14 cellular contexts compared by ENCODE assay signal in the genomic region with DNA sequence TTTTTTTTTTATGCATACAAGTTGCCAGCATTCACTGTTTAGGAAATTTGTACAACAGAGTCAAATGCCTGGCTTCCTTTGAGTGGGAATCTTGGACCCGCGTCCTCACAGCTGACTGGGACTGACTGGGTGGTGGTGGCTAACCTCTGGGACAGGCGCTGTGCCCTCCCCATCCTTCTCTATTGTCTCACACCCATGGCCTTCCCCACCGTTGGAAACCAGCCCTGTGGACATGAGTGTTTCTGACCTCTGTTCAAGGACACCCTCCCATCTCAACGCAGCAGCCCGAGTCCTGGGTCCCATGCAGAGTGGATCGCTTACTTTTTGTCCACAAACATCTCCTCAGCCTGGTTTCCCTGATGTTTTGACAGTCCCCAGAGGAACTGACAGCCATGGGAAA.
DNase-seq lines count a peak whose midpoint lies in the region; ATAC-seq and TF ChIP-seq lines count a peak whose summit lies in the region.
"Had no signal": no experiment of that assay in that cellular context is flagged by ENCODE, and none has a peak within 500 bp of the region (broad histone marks: within the 10 kb centered on the region; RNA-seq: fewer than 3 reads in every experiment).

No MANE protein-coding gene starts in this region.

- H3K4me3 ChIP-seq in adrenal gland = no peak overlapping the region
- H3K4me3 ChIP-seq in gastroesophageal sphincter = no peak overlapping the region
- peak overlapping the region in 1 of 2 donors; percentile 22 for H3K4me3 ChIP-seq in muscle layer of duodenum (ENCODE audit: low read depth in 1 of 2, low read length in 2 of 2)
- no peak overlapping the region for H3K4me3 ChIP-seq in stomach

- no peak for TF ChIP-seq POLR2A in adrenal gland (IDR thresholded peaks at IDR 0.05)
- TF ChIP-seq POLR2A in gastroesophageal sphincter (IDR thresholded peaks at IDR 0.05) = no peak
- TF ChIP-seq POLR2A in stomach (IDR thresholded peaks at IDR 0.05) = no peak

- TF ChIP-seq EP300 in gastroesophageal sphincter (IDR thresholded peaks at IDR 0.05) = no peak
- TF ChIP-seq EP300 in stomach (IDR thresholded peaks at IDR 0.05) = no peak

- H3K4me3 Mint-ChIP-seq in T-helper 17 cell = no peak overlapping the region
- H3K4me3 Mint-ChIP-seq: WTC11 had no signal

- ATAC-seq in gastroesophageal sphincter (no peak), T-helper 17 cell (no peak)
- ATAC-seq: left colon had no signal

- H3K36me3 Mint-ChIP-seq in T-helper 17 cell (ENCODE audit: low read depth) = peaks cover 12% of the 10 kb centered on the region
- H3K36me3 Mint-ChIP-seq: WTC11 had no signal

- peaks cover 32 to 55% of the 10 kb centered on the region in 2 donors for H3K4me1 ChIP-seq in adrenal gland (replicated peaks in 1 of 2)
- peaks cover 8 to 76% (median 53%) of the 10 kb centered on the region in 3 donors for H3K4me1 ChIP-seq in gastroesophageal sphincter
- peaks cover 28 to 74% of the 10 kb centered on the region in 2 donors for H3K4me1 ChIP-seq in muscle layer of duodenum (ENCODE audit: control insufficient read depth in 1 of 2, insufficient read depth in 2 of 2, low read length in 2 of 2)
- peaks cover 40 to 86% (median 60%) of the 10 kb centered on the region in 4 donors for H3K4me1 ChIP-seq in stomach

- no peaks in the 10 kb centered on the region for H3K27me3 Mint-ChIP-seq in T-helper 17 cell

- DNase-seq in adrenal gland (peak in 6 of 7 donors; percentile 53 to 77 (median 66)), stomach (no peak), NCI-H1930 (lab: John Stamatoyannopoulos, UW) (no peak), T-helper 17 cell (no peak), putamen (ENCODE audit: low spot score) (no peak)
- DNase-seq in activated CD8-positive, alpha-beta memory T cell treated with anti-CD3 and anti-CD28 coated beads for 24 hours = no peak
- DNase-seq: activated naive CD4-positive, alpha-beta T cell treated with Interleukin-2 at 50 U/mL for 16 hours; Kasumi-1; left colon; NCI-H1417 treated with DMSO at 0.1 percent for 48 hours; occipital lobe had no signal

- H3K27me3 ChIP-seq in adrenal gland = no peaks in the 10 kb centered on the region
- H3K27me3 ChIP-seq in gastroesophageal sphincter = no peaks in the 10 kb centered on the region
- no peaks in the 10 kb centered on the region for H3K27me3 ChIP-seq in muscle layer of duodenum (ENCODE audit: low read depth, low read length)
- H3K27me3 ChIP-seq in stomach = no peaks in the 10 kb centered on the region

- H3K27ac Mint-ChIP-seq in T-helper 17 cell = no peak overlapping the region

- intact Hi-C loops in adrenal gland (cut with DNase I) (no loop called here), stomach (cut with DNase I; ENCODE audit: low total_unique reads) (no loop called here)

- peaks cover 0 to 11% of the 10 kb centered on the region in 2 donors for H3K36me3 ChIP-seq in adrenal gland (replicated peaks in 1 of 2)
- H3K36me3 ChIP-seq in gastroesophageal sphincter = peaks cover 0 to 45% of the 10 kb centered on the region in 2 donors
- H3K36me3 ChIP-seq in muscle layer of duodenum (ENCODE audit: control insufficient read depth in 1 of 2, insufficient read depth in 2 of 2, low read length in 2 of 2) = peaks cover 4 to 15% of the 10 kb centered on the region in 2 donors
- H3K36me3 ChIP-seq in stomach = peaks cover 21 to 92% (median 55%) of the 10 kb centered on the region in 4 donors

- H3K4me1 Mint-ChIP-seq in T-helper 17 cell = peaks cover 13% of the 10 kb centered on the region

- H3K27ac ChIP-seq in adrenal gland = peak overlapping the region in 4 of 5 donors; percentile 70 to 93 (median 87)
- peak overlapping the region; percentile 4 to 87 (median 86) for H3K27ac ChIP-seq in gastroesophageal sphincter
- H3K27ac ChIP-seq in muscle layer of duodenum (ENCODE audit: low read length) = peak overlapping the region; percentile 86
- peak overlapping the region; percentile 32 to 89 (median 77) for H3K27ac ChIP-seq in stomach

- WGBS in adrenal gland, 4 donors = 35 to 45% (median 39%) methylated on average over 7 of the region's 7 CpGs
- WGBS in gastroesophageal sphincter (ENCODE audit: low coverage in 1 of 2), 2 donors = 31 to 40% methylated on average over 1 to 4 of the region's 7 CpGs
- 58 to 79% (median 77%) methylated on average over 7 of the region's 7 CpGs for WGBS in stomach, 5 donors

- TF ChIP-seq CTCF in adrenal gland (IDR thresholded peaks at IDR 0.05) (no peak), gastroesophageal sphincter (IDR thresholded peaks at IDR 0.05) (no peak), stomach (IDR thresholded peaks at IDR 0.05) (no peak)

- H3K9me3 ChIP-seq in adrenal gland (replicated peaks in 1 of 3) (no peaks in the 10 kb centered on the region), gastroesophageal sphincter (no peaks in the 10 kb centered on the region), muscle layer of duodenum (ENCODE audit: control insufficient read depth in 1 of 2, low read length in 2 of 2) (no peaks in the 10 kb centered on the region), stomach (no peaks in the 10 kb centered on the region), T-helper 17 cell (ENCODE audit: control insufficient read depth, low read length, poor library complexity, severe bottlenecking) (no peaks in the 10 kb centered on the region)

Comparison
In these comparisons a context has a peak if more than half of its experiments do, and no peak if none do; other contexts are left out.
1. DNase-seq: peak in adrenal gland (6 of 7); none in stomach (single experiment), activated CD8-positive, alpha-beta memory T cell treated with anti-CD3 and anti-CD28 coated beads for 24 hours (single experiment), NCI-H1930 (0 of 2), T-helper 17 cell (0 of 3) and putamen (single experiment).
2. Peak in every context shown above with its lines, with median percentiles within 50 percentile points of each other: H3K27ac ChIP-seq.